ENCODE assay signal across 8 cellular contexts in genomic region chr18:59056706-59057492, GRCh38.
DNase-seq lines count a peak whose midpoint lies in the region; ATAC-seq and TF ChIP-seq lines count a peak whose summit lies in the region.

No MANE protein-coding gene starts in this region.

- peak; percentile 69 for TF ChIP-seq CTCF in Loucy (conservative IDR thresholded peaks at IDR 0.05; ENCODE audit: low read length)
- peak; percentile 88 for TF ChIP-seq CTCF in cardiac fibroblast (IDR thresholded peaks at IDR 0.05; ENCODE audit: low read depth, low read length)
- peak; percentile 80 for TF ChIP-seq CTCF in kidney epithelial cell (IDR thresholded peaks at IDR 0.05; ENCODE audit: insufficient read depth, low read length, poor library complexity, severe bottlenecking)
- TF ChIP-seq CTCF in thoracic aorta (IDR thresholded peaks at IDR 0.05), result peak; percentile 57

- peak overlapping the region; percentile 76 to 77 for H3K27ac ChIP-seq in thoracic aorta

- no peak overlapping the region for H2AFZ ChIP-seq in Loucy (ENCODE audit: low read length)

- peak in 13 of 14 donors; percentile 8 to 82 (median 52) for DNase-seq in C1 segment of cervical spinal cord (lab: John Stamatoyannopoulos, UW)
- DNase-seq in SK-MEL-5 (ENCODE audit: low read depth, low spot score), result peak; percentile 70
- peak; percentile 86 for DNase-seq in cardiac fibroblast (ENCODE audit: low read depth in 2 of 2)
- DNase-seq in kidney epithelial cell (ENCODE audit: low read depth), result no peak
- DNase-seq in thoracic aorta (ENCODE audit: low spot score), result no peak

- H3K4me1 ChIP-seq in Loucy (ENCODE audit: insufficient read depth, low read length, poor library complexity, severe bottlenecking), result no peaks in the 10 kb centered on the region
- H3K4me1 ChIP-seq in thoracic aorta (ENCODE audit: control insufficient read depth in 1 of 2, low read depth in 2 of 2), result peaks cover 26 to 62% of the 10 kb centered on the region in 2 donors

- no peaks in the 10 kb centered on the region for H3F3A ChIP-seq in Loucy (ENCODE audit: low read depth)

- H3K27me3 ChIP-seq in Loucy (ENCODE audit: insufficient read depth, low read length, poor library complexity, severe bottlenecking), result no peaks in the 10 kb centered on the region
- H3K27me3 ChIP-seq in kidney epithelial cell (ENCODE audit: control insufficient read depth, insufficient read depth, low read length), result no peaks in the 10 kb centered on the region
- H3K27me3 ChIP-seq in thoracic aorta (replicated peaks; ENCODE audit: insufficient read depth), result no peaks in the 10 kb centered on the region

- peak; percentile 59 for ATAC-seq in GM18873 (IDR thresholded peaks at IDR 0.05; ENCODE audit: low FRiP score, unreplicated experiment)
- ATAC-seq in thoracic aorta (ENCODE audit: insufficient number of reproducible peaks, low FRiP score, low read depth), result peak; percentile 72
- no peak for ATAC-seq in HG02610 (IDR thresholded peaks at IDR 0.05; ENCODE audit: unreplicated experiment)

- no peaks in the 10 kb centered on the region for H3K79me2 ChIP-seq in Loucy (ENCODE audit: insufficient read depth, low read length)

- no peak overlapping the region for H3K9ac ChIP-seq in Loucy (ENCODE audit: low read depth, low read length, poor library complexity, severe bottlenecking)

- H3K4me2 ChIP-seq in Loucy (ENCODE audit: low read depth, low read length, poor library complexity, severe bottlenecking), result no peak overlapping the region

- H4K20me1 ChIP-seq in Loucy (ENCODE audit: insufficient read depth, low read length, poor library complexity, severe bottlenecking), result no peaks in the 10 kb centered on the region

- H3K36me3 ChIP-seq in Loucy (ENCODE audit: insufficient read depth, low read length) (no peaks in the 10 kb centered on the region), kidney epithelial cell (ENCODE audit: control insufficient read depth, insufficient read depth, low read length) (no peaks in the 10 kb centered on the region), thoracic aorta (no peaks in the 10 kb centered on the region)

- H3K9me2 ChIP-seq in Loucy (replicated peaks; ENCODE audit: low read depth, low read length), result no peaks in the 10 kb centered on the region

- H3K9me3 ChIP-seq in Loucy (ENCODE audit: insufficient read depth, low read depth, low read length) (no peaks in the 10 kb centered on the region), thoracic aorta (no peaks in the 10 kb centered on the region)

- H3K4me3 ChIP-seq in Loucy (ENCODE audit: low read length, poor library complexity, severe bottlenecking) (no peak overlapping the region), cardiac fibroblast (replicated peaks in 1 of 2; ENCODE audit: low read depth in 2 of 2, low read length in 2 of 2) (no peak overlapping the region), kidney epithelial cell (ENCODE audit: low read depth, low read length) (no peak overlapping the region), thoracic aorta (no peak overlapping the region)

- in situ Hi-C loops in SK-MEL-5 (cut with HindIII; ENCODE audit: low pct_unique_long_range_greater_than_20kb, low sequenced_read_pairs), result loop anchor here (25.0 kb wide), 1 partner anchor 270 kb away; no protein-coding TSS in a partner anchor

Comparison
In these comparisons a context has a peak if more than half of its experiments do, and no peak if none do; other contexts are left out.
1. DNase-seq: peak in C1 segment of cervical spinal cord (13 of 14), SK-MEL-5 (single experiment) and cardiac fibroblast (2 of 2); none in kidney epithelial cell (single experiment) and thoracic aorta (single experiment).
2. Peak in every context shown above with its lines, with median percentiles within 50 percentile points of each other: CTCF ChIP-seq.